ENCODE assay signal across 7 cellular contexts in the genomic region with DNA sequence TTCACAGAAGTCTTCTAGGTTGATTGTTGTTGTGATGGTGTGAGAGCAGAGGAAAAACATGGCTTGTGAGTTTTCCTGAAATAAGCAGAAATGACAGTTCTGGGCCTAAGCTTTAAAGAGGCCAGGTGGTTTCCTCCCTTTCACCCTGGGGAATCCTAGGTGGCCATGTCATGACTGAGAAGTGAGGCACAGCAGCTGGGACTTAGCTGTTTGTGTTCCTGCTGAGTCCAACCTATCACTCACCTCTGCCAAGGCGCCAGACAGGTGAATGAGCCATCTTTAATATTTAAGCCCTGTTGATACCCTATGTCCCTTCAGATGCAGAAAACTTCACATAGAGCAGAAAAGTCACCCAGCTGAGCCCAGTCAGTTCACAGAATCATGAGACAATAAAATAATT.
"Had no signal": no experiment of that assay in that cellular context is flagged by ENCODE, and none has a peak within 500 bp of the region (broad histone marks: within the 10 kb centered on the region; RNA-seq: fewer than 3 reads in every experiment).

No MANE protein-coding gene starts in this region.

- H2AFZ ChIP-seq: GM23248 had no signal

- H3K9me3 ChIP-seq: HAP-1 had no signal

- DNase-seq: GM23248, GOT3, H7, IMR-90, KG1 had no signal

- H3K27ac ChIP-seq: GM23248 had no signal

- ATAC-seq: K562 had no signal

- H3K9ac ChIP-seq: GM23248 had no signal

- H3K4me3 ChIP-seq: GM23248, HAP-1, K562 had no signal

- H3K36me3 ChIP-seq: HAP-1 had no signal

- H3K4me1 ChIP-seq: HAP-1 had no signal
